Comparison of ENCODE assay signal across 31 cellular contexts in genomic region chr7:110592557-110592956, GRCh38.
"Had no signal": no experiment of that assay in that cellular context is flagged by ENCODE, and none has a peak within 500 bp of the region (broad histone marks: within the 10 kb centered on the region; RNA-seq: fewer than 3 reads in every experiment).

No MANE protein-coding gene starts in this region.

- H3K27ac Mint-ChIP-seq: activated CD4-positive, alpha-beta memory T cell treated with anti-CD3 and anti-CD28 coated beads, Interleukin-2, amount 10 ng/mL, durations not matched to agents 7 days and 5 days; activated CD4-positive, alpha-beta T cell treated with anti-CD3 and anti-CD28 coated beads for 36 hours; activated CD8-positive, alpha-beta memory T cell treated with anti-CD3 and anti-CD28 coated beads, Interleukin-2, amount 10 ng/mL, durations not matched to agents 7 days and 5 days; activated naive CD8-positive, alpha-beta T cell treated with anti-CD3 and anti-CD28 coated beads for 36 hours; activated T-helper 17 cell treated with anti-CD3 and anti-CD28 coated beads, Interleukin-2, amount 50 U/mL, for 72 hours; WTC11 had no signal

- H3K9me3 ChIP-seq: ascending aorta, SJCRH30 had no signal

- H3K4me3 ChIP-seq: ascending aorta, cardiac muscle cell, SJCRH30, SK-N-MC had no signal

- H3K36me3 Mint-ChIP-seq: activated CD8-positive, alpha-beta memory T cell treated with anti-CD3 and anti-CD28 coated beads, Interleukin-2, amount 10 ng/mL, durations not matched to agents 7 days and 5 days; activated naive CD8-positive, alpha-beta T cell treated with anti-CD3 and anti-CD28 coated beads for 36 hours; WTC11 had no signal

- H3K4me3 Mint-ChIP-seq: activated CD4-positive, alpha-beta memory T cell treated with anti-CD3 and anti-CD28 coated beads, Interleukin-2, amount 10 ng/mL, durations not matched to agents 7 days and 5 days; activated CD4-positive, alpha-beta T cell treated with anti-CD3 and anti-CD28 coated beads for 36 hours; activated CD8-positive, alpha-beta memory T cell treated with anti-CD3 and anti-CD28 coated beads, Interleukin-2, amount 10 ng/mL, durations not matched to agents 7 days and 5 days; activated naive CD8-positive, alpha-beta T cell treated with anti-CD3 and anti-CD28 coated beads for 36 hours; activated T-helper 17 cell treated with anti-CD3 and anti-CD28 coated beads, Interleukin-2, amount 50 U/mL, for 72 hours; central memory CD8-positive, alpha-beta T cell; WTC11 had no signal

- H3K27me3 Mint-ChIP-seq: activated CD4-positive, alpha-beta memory T cell treated with anti-CD3 and anti-CD28 coated beads, Interleukin-2, amount 10 ng/mL, durations not matched to agents 7 days and 5 days; activated CD4-positive, alpha-beta T cell treated with anti-CD3 and anti-CD28 coated beads for 36 hours; activated CD8-positive, alpha-beta memory T cell treated with anti-CD3 and anti-CD28 coated beads, Interleukin-2, amount 10 ng/mL, durations not matched to agents 7 days and 5 days; activated naive CD8-positive, alpha-beta T cell treated with anti-CD3 and anti-CD28 coated beads for 36 hours; activated T-helper 17 cell treated with anti-CD3 and anti-CD28 coated beads, Interleukin-2, amount 50 U/mL, for 72 hours; central memory CD8-positive, alpha-beta T cell had no signal

- H3K4me1 Mint-ChIP-seq: activated CD4-positive, alpha-beta memory T cell treated with anti-CD3 and anti-CD28 coated beads, Interleukin-2, amount 10 ng/mL, durations not matched to agents 7 days and 5 days; activated CD4-positive, alpha-beta T cell treated with anti-CD3 and anti-CD28 coated beads for 36 hours; activated T-helper 17 cell treated with anti-CD3 and anti-CD28 coated beads, Interleukin-2, amount 50 U/mL, for 72 hours; central memory CD8-positive, alpha-beta T cell had no signal

- H3K27ac ChIP-seq: ascending aorta, cardiac muscle cell, SJCRH30, SK-N-MC had no signal

- DNase-seq: activated CD4-positive, alpha-beta memory T cell treated with anti-CD3 and anti-CD28 coated beads, Interleukin-2, amount 10 ng/mL, durations not matched to agents 7 days and 5 days; activated CD4-positive, alpha-beta T cell treated with anti-CD3 and anti-CD28 coated beads for 36 hours; activated CD8-positive, alpha-beta memory T cell treated with anti-CD3 and anti-CD28 coated beads for 24 hours; activated CD8-positive, alpha-beta memory T cell treated with anti-CD3 and anti-CD28 coated beads, Interleukin-2, amount 10 ng/mL, durations not matched to agents 7 days and 5 days; activated CD8-positive, alpha-beta memory T cell treated with anti-CD3 and anti-CD28 coated beads, Interleukin-2, amount 50 U/mL, for 48 hours; activated effector memory CD4-positive, alpha-beta T cell treated with anti-CD3 and anti-CD28 coated beads, Interleukin-2, amount 50 U/mL, for 16 hours; activated naive CD4-positive, alpha-beta T cell; activated naive CD4-positive, alpha-beta T cell treated with anti-CD3 and anti-CD28 coated beads, Interleukin-2, amount 50 U/mL, for 16 hours; activated naive CD8-positive, alpha-beta T cell treated with anti-CD3 and anti-CD28 coated beads for 36 hours; activated T-cell treated with anti-CD3 and anti-CD28 coated beads, Interleukin-2, amount 50 U/mL, for 48 hours; amygdala; Karpas-422; NCI-H1105; NCI-H1417 treated with DMSO at 0.1 percent for 48 hours; NCI-H187 treated with DMSO at 0.1 percent for 48 hours; NCI-H2081; NCI-H2171 treated with DMSO at 0.1 percent for 48 hours; NCI-H2227 treated with DMSO at 0.1 percent for 48 hours; NCI-H446; NCI-H510A treated with DMSO at 0.1 percent for 48 hours; SHP77; SJCRH30; T1000 had no signal

- H3K9me3 Mint-ChIP-seq: activated CD4-positive, alpha-beta memory T cell treated with anti-CD3 and anti-CD28 coated beads, Interleukin-2, amount 10 ng/mL, durations not matched to agents 7 days and 5 days; activated naive CD8-positive, alpha-beta T cell treated with anti-CD3 and anti-CD28 coated beads for 36 hours; activated T-helper 17 cell treated with anti-CD3 and anti-CD28 coated beads, Interleukin-2, amount 50 U/mL, for 72 hours; central memory CD8-positive, alpha-beta T cell had no signal

- H3K27me3 ChIP-seq: ascending aorta, cardiac muscle cell, SJCRH30 had no signal

- H3K36me3 ChIP-seq: ascending aorta, cardiac muscle cell, SJCRH30 had no signal

- ATAC-seq: activated CD4-positive, alpha-beta T cell treated with anti-CD3 and anti-CD28 coated beads for 36 hours; activated CD4-positive, CD25-positive, alpha-beta regulatory T cell treated with anti-CD3 and anti-CD28 coated beads, Interleukin-2, amount 50 U/mL, for 24 hours; activated CD8-positive, alpha-beta memory T cell treated with anti-CD3 and anti-CD28 coated beads, Interleukin-2, amount 10 ng/mL, durations not matched to agents 7 days and 5 days; activated T-helper 17 cell treated with anti-CD3 and anti-CD28 coated beads, Interleukin-2, amount 50 U/mL, for 72 hours; Panc1; WTC11 had no signal

- H3K4me1 ChIP-seq: ascending aorta, SJCRH30 had no signal
